1 cellular context compared by ENCODE assay signal in the genomic region with DNA sequence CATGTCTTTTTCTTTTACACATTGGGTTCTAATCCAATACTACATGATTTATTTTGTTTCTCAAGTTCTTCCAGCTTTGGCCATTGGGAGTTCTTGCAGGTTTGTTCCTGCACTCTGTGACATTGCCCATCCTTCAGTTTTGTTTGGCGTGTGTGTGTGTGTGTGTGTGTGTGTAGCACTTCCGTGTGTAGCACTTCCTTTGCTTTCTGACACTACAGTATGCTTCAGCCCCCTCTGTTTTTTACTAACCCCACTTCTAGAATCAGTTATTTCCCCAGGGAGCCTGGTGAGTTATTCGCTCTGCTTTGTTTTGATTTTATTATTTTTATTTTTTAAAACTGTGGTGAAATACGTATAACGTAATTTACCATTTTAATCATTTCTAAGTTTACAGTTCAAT.
TF ChIP-seq lines count a peak whose summit lies in the region.

No MANE protein-coding gene starts in this region.

TF ChIP-seq in GM12878, 131 proteins besides CTCF, POLR2A, EP300 and RAD21:
- TF ChIP-seq STAT1 (conservative IDR thresholded peaks at IDR 0.05) = no peak
- peak; percentile 64 for TF ChIP-seq GABPA (IDR thresholded peaks at IDR 0.05; ENCODE audit: low read depth)
